ENCODE assay signal across 18 cellular contexts in the genomic region with DNA sequence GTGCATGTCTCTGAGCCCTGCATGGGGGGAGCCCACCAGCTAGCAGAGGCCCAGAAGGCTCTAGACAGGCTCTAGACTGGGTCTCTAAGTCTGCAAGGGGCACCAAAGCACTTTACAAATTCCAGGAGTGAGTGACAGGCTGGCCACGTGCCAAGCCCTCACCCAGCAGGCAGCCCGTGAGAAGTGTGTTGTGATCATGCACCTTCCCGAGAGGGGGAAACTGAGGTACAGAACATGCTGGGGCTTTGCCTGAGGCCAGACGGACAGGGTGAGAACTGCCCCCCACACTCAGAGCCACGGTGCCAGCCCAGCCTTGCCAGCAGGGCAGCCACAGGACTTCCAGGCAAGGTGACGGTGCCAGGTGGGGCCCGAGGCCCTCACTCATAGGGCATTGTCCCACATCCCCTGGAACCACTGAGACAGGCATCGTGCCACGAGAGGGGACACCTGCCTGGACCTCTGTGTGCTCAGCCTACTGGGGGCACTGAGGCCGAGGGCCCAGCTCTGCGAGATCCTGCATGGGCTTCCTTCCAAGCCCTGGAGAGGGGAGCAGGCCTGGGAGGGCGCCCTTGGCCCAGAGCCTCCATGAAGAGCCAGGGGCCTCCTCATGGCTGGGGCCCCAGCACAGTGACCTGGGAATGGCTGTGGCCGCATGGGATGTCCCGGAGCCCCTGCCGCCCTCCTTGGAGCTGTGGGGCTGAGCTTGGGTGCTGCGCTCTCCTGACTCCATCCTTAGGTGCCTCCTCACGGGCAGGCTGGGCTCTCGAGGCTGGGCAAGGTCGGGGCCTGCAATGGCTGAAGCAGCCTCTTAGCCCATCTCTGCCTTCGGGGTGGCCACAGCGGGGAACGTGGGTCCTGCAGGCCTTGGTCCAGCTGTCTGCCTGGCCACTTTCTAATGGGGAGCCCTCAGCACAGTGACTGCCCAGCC.
DNase-seq lines count a peak whose midpoint lies in the region; ATAC-seq and TF ChIP-seq lines count a peak whose summit lies in the region.
"Had no signal": no experiment of that assay in that cellular context is flagged by ENCODE, and none has a peak within 500 bp of the region (broad histone marks: within the 10 kb centered on the region; RNA-seq: fewer than 3 reads in every experiment).

No MANE protein-coding gene starts in this region.

- no peaks in the 10 kb centered on the region for H3K27me3 ChIP-seq in upper lobe of right lung
- H3K27me3 ChIP-seq in mammary epithelial cell (ENCODE audit: insufficient read depth, low read length): peaks cover 2% of the 10 kb centered on the region

- H3K27ac ChIP-seq in upper lobe of right lung (no peak overlapping the region), mammary epithelial cell (ENCODE audit: insufficient read depth, low read depth, low read length) (no peak overlapping the region)
- H3K27ac ChIP-seq: epithelial cell of prostate had no signal

- H2AFZ ChIP-seq in mammary epithelial cell (ENCODE audit: low read depth, low read length): no peak overlapping the region

- CTCF ChIA-PET in activated naive CD4-positive, alpha-beta T cell treated with anti-CD3 and anti-CD28 coated beads, Interleukin-2, amount 10 ng/mL, durations not matched to agents 7 days and 5 days (lab: Charles Lee): no interaction called here
- CTCF ChIA-PET in mammary epithelial cell (lab: Charles Lee; ENCODE audit: low non-redundant PET): no interaction called here

- no peak overlapping the region for H3K9ac ChIP-seq in mammary epithelial cell (ENCODE audit: insufficient read depth, low read length)

- no peaks in the 10 kb centered on the region for H3K27me3 Mint-ChIP-seq in activated naive CD4-positive, alpha-beta T cell treated with anti-CD3 and anti-CD28 coated beads, Interleukin-2, amount 10 ng/mL, durations not matched to agents 7 days and 5 days
- H3K27me3 Mint-ChIP-seq: activated CD4-positive, alpha-beta memory T cell treated with anti-CD3 and anti-CD28 coated beads for 36 hours had no signal

- H3K4me3 ChIP-seq in mucosa of descending colon (no peak overlapping the region), upper lobe of right lung (no peak overlapping the region), mammary epithelial cell (replicated peaks in 1 of 3; ENCODE audit: insufficient read depth in 1 of 3, low read depth in 2 of 3, low read length in 3 of 3) (no peak overlapping the region)
- H3K4me3 ChIP-seq: smooth muscle cell had no signal

- H3K9me3 ChIP-seq in mucosa of descending colon (no peaks in the 10 kb centered on the region), upper lobe of right lung (no peaks in the 10 kb centered on the region), mammary epithelial cell (replicated peaks; ENCODE audit: insufficient read depth, low read length) (no peaks in the 10 kb centered on the region)

- in situ Hi-C loops in mammary epithelial cell (cut with MboI; ENCODE audit: low sequenced_read_pairs in 2 of 2): no loop called here

- no peak overlapping the region for H3K4me3 Mint-ChIP-seq in activated naive CD4-positive, alpha-beta T cell treated with anti-CD3 and anti-CD28 coated beads, Interleukin-2, amount 10 ng/mL, durations not matched to agents 7 days and 5 days
- H3K4me3 Mint-ChIP-seq: activated CD4-positive, alpha-beta memory T cell treated with anti-CD3 and anti-CD28 coated beads for 36 hours; neural crest cell; T-helper 2 cell treated with Interferon-gamma antibody and Interleukin-4, amounts not matched to agents 5 μg/mL and 100 μg/mL, for 36 hours had no signal

- H3K4me1 Mint-ChIP-seq in activated naive CD4-positive, alpha-beta T cell treated with anti-CD3 and anti-CD28 coated beads, Interleukin-2, amount 10 ng/mL, durations not matched to agents 7 days and 5 days: no peaks in the 10 kb centered on the region

- TF ChIP-seq CTCF in mucosa of descending colon (IDR thresholded peaks at IDR 0.05) (no peak), upper lobe of right lung (IDR thresholded peaks at IDR 0.05) (no peak), mammary epithelial cell (conservative IDR thresholded peaks at IDR 0.05 in 1 of 2, IDR thresholded peaks at IDR 0.05 in 1 of 2; ENCODE audit: extremely low read depth in 1 of 2, insufficient read depth in 1 of 2, low read depth in 1 of 2, low read length in 2 of 2) (no peak)

- no TSS peak for BruUV-seq in mammary epithelial cell (replicated peaks; lab: Mats Ljungman, UMichigan)

- H3K36me3 Mint-ChIP-seq in activated naive CD4-positive, alpha-beta T cell treated with anti-CD3 and anti-CD28 coated beads, Interleukin-2, amount 10 ng/mL, durations not matched to agents 7 days and 5 days: no peaks in the 10 kb centered on the region
- H3K36me3 Mint-ChIP-seq: activated CD4-positive, alpha-beta memory T cell treated with anti-CD3 and anti-CD28 coated beads for 36 hours; activated naive CD4-positive, alpha-beta T cell treated with anti-CD3 and anti-CD28 coated beads, Interleukin-2, amount 50 U/mL, for 72 hours had no signal

- H3K27ac Mint-ChIP-seq in activated naive CD4-positive, alpha-beta T cell treated with anti-CD3 and anti-CD28 coated beads, Interleukin-2, amount 10 ng/mL, durations not matched to agents 7 days and 5 days: no peak overlapping the region
- H3K27ac Mint-ChIP-seq: activated CD4-positive, alpha-beta memory T cell treated with anti-CD3 and anti-CD28 coated beads for 36 hours; activated naive CD4-positive, alpha-beta T cell treated with anti-CD3 and anti-CD28 coated beads, Interleukin-2, amount 50 U/mL, for 72 hours; T-helper 2 cell treated with Interferon-gamma antibody and Interleukin-4, amounts not matched to agents 5 μg/mL and 100 μg/mL, for 36 hours had no signal

- H3K9me3 Mint-ChIP-seq in activated naive CD4-positive, alpha-beta T cell treated with anti-CD3 and anti-CD28 coated beads, Interleukin-2, amount 10 ng/mL, durations not matched to agents 7 days and 5 days: no peaks in the 10 kb centered on the region
- H3K9me3 Mint-ChIP-seq: activated CD4-positive, alpha-beta memory T cell treated with anti-CD3 and anti-CD28 coated beads for 36 hours; activated naive CD4-positive, alpha-beta T cell treated with anti-CD3 and anti-CD28 coated beads, Interleukin-2, amount 50 U/mL, for 72 hours; neural crest cell; T-helper 2 cell treated with Interferon-gamma antibody and Interleukin-4, amounts not matched to agents 5 μg/mL and 100 μg/mL, for 36 hours had no signal

- ATAC-seq in mucosa of descending colon: no peak
- ATAC-seq in upper lobe of right lung: no peak
- ATAC-seq in esophagus mucosa: no peak
- ATAC-seq: activated naive CD4-positive, alpha-beta T cell treated with anti-CD3 and anti-CD28 coated beads, Interleukin-2, amount 50 U/mL, for 72 hours had no signal

- H3K4me2 ChIP-seq in mammary epithelial cell (ENCODE audit: insufficient read depth, low read depth, low read length): no peak overlapping the region
- H3K4me2 ChIP-seq: smooth muscle cell had no signal

- H3K4me1 ChIP-seq in mucosa of descending colon (ENCODE audit: low read depth) (peaks cover 13% of the 10 kb centered on the region), upper lobe of right lung (no peaks in the 10 kb centered on the region), mammary epithelial cell (ENCODE audit: insufficient read depth, low read length) (peaks cover 5% of the 10 kb centered on the region)

- no peaks in the 10 kb centered on the region for H4K20me1 ChIP-seq in mammary epithelial cell (ENCODE audit: insufficient read depth, low read length)

- DNase-seq in activated naive CD4-positive, alpha-beta T cell treated with anti-CD3 and anti-CD28 coated beads, Interleukin-2, amount 10 ng/mL, durations not matched to agents 7 days and 5 days: peak; percentile 18
- DNase-seq in activated naive CD4-positive, alpha-beta T cell treated with Interleukin-2 at 50 U/mL for 16 hours: no peak
- DNase-seq in head of caudate nucleus (peak in 26 of 42 donors; percentile 0 to 37 (median 9)), mucosa of descending colon (peak in 2 of 3 donors; percentile 35 to 46), upper lobe of right lung (peak; percentile 57), mammary epithelial cell (no peak), NCI-H187 (lab: John Stamatoyannopoulos, UW) (no peak)
- DNase-seq: activated CD4-positive, alpha-beta memory T cell treated with anti-CD3 and anti-CD28 coated beads for 36 hours; cerebellar nuclear complex; Kasumi-1; NCI-H1694; RPMI8226 had no signal

- 76% methylated on average over 13 of the region's 22 CpGs for WGBS in mammary epithelial cell (ENCODE audit: low coverage, missing lambda C conversion rate)

- H3K79me2 ChIP-seq in mammary epithelial cell (ENCODE audit: insufficient read depth, low read length): no peaks in the 10 kb centered on the region

- intact Hi-C loops in head of caudate nucleus (cut with DNase I) (no loop called here), mucosa of descending colon (cut with DNase I, micrococcal nuclease) (no loop called here), upper lobe of right lung (cut with DNase I) (no loop called here), mammary epithelial cell (cut with micrococcal nuclease) (no loop called here)

- dilution Hi-C loops in mammary epithelial cell (cut with HindIII; ENCODE audit: low sequenced_read_pairs): no loop called here

- H3K36me3 ChIP-seq in mucosa of descending colon (ENCODE audit: low read depth) (no peaks in the 10 kb centered on the region), upper lobe of right lung (no peaks in the 10 kb centered on the region), mammary epithelial cell (ENCODE audit: insufficient read depth, low read length) (no peaks in the 10 kb centered on the region)

Comparison
In these comparisons a context has a peak if more than half of its experiments do, and no peak if none do; other contexts are left out.
1. DNase-seq: peak in activated naive CD4-positive, alpha-beta T cell treated with anti-CD3 and anti-CD28 coated beads, Interleukin-2, amount 10 ng/mL, durations not matched to agents 7 days and 5 days (single experiment), head of caudate nucleus (26 of 42), mucosa of descending colon (2 of 3) and upper lobe of right lung (single experiment); none in activated naive CD4-positive, alpha-beta T cell treated with Interleukin-2 at 50 U/mL for 16 hours (single experiment), mammary epithelial cell (single experiment) and NCI-H187 (0 of 2).